Comparison of ENCODE assay signal across 9 cellular contexts in genomic region chr19:604355-604754, GRCh38. TPM values are rescaled to one million over a fixed set of nuclear protein-coding genes. Genes with fewer than 3 reads are reported as not detected.
DNase-seq lines count a peak whose midpoint lies in the region; ATAC-seq and FAIRE-seq lines count a peak whose summit lies in the region.
"Had no signal": no experiment of that assay in that cellular context is flagged by ENCODE, and none has a peak within 500 bp of the region (broad histone marks: within the 10 kb centered on the region; RNA-seq: fewer than 3 reads in every experiment).

No MANE protein-coding gene starts in this region.

- H3K27ac Mint-ChIP-seq in activated CD8-positive, alpha-beta T cell treated with anti-CD3 and anti-CD28 coated beads, Interleukin-2, amount 10 ng/mL, durations not matched to agents 7 days and 5 days, result no peak overlapping the region
- H3K27ac Mint-ChIP-seq in naive B cell, result no peak overlapping the region

- H3K9me2 ChIP-seq in Karpas-422 (replicated peaks; ENCODE audit: insufficient read depth, low read length), result no peaks in the 10 kb centered on the region

- no peaks in the 10 kb centered on the region for H3K27me3 ChIP-seq in Karpas-422 (ENCODE audit: low read length)

- no peak overlapping the region for H2AFZ ChIP-seq in Karpas-422 (ENCODE audit: low read length)

- no peak overlapping the region for H3K4me2 ChIP-seq in Karpas-422 (ENCODE audit: low read depth, low read length, poor library complexity, severe bottlenecking)

- no peak overlapping the region for H3K9ac ChIP-seq in Karpas-422 (ENCODE audit: low read length)

- peaks cover under 1% of the 10 kb centered on the region for H3K4me1 Mint-ChIP-seq in activated CD8-positive, alpha-beta T cell treated with anti-CD3 and anti-CD28 coated beads, Interleukin-2, amount 10 ng/mL, durations not matched to agents 7 days and 5 days (ENCODE audit: low read depth)
- peaks cover 0 to 4% (median 0%) of the 10 kb centered on the region in 3 donors for H3K4me1 Mint-ChIP-seq in naive B cell

- H3K27me3 Mint-ChIP-seq in activated CD8-positive, alpha-beta T cell treated with anti-CD3 and anti-CD28 coated beads, Interleukin-2, amount 10 ng/mL, durations not matched to agents 7 days and 5 days (ENCODE audit: low read depth), result no peaks in the 10 kb centered on the region
- H3K27me3 Mint-ChIP-seq in naive B cell, result peaks cover 0 to 5% (median 0%) of the 10 kb centered on the region in 3 donors

- no peak overlapping the region for H3K27ac ChIP-seq in Karpas-422 (ENCODE audit: low read length)

- DNase-seq in ELF-1 (ENCODE audit: low read depth, low spot score), result peak; percentile 32
- DNase-seq in Karpas-422, result peak; percentile 88
- DNase-seq in activated CD8-positive, alpha-beta T cell treated with anti-CD3 and anti-CD28 coated beads, Interleukin-2, amount 10 ng/mL, durations not matched to agents 7 days and 5 days, result peak; percentile 57
- no peak for DNase-seq in naive B cell
- no peak for DNase-seq in cardiac septum (ENCODE audit: low spot score)
- DNase-seq in midbrain (lab: John Stamatoyannopoulos, UW), result no peak
- no peak for DNase-seq in putamen (ENCODE audit: low spot score)
- no peak for DNase-seq in frontal cortex (ENCODE audit: low spot score in 2 of 2)
- DNase-seq: DMS153 had no signal

- no peaks in the 10 kb centered on the region for H3K36me3 Mint-ChIP-seq in activated CD8-positive, alpha-beta T cell treated with anti-CD3 and anti-CD28 coated beads, Interleukin-2, amount 10 ng/mL, durations not matched to agents 7 days and 5 days (ENCODE audit: low read depth)
- H3K36me3 Mint-ChIP-seq in naive B cell, result peaks cover 0 to 10% of the 10 kb centered on the region in 2 donors

- intact Hi-C loops in cardiac septum (cut with DNase I), result no loop called here

- ATAC-seq in activated CD8-positive, alpha-beta T cell treated with anti-CD3 and anti-CD28 coated beads, Interleukin-2, amount 10 ng/mL, durations not matched to agents 7 days and 5 days, result peak; percentile 63
- ATAC-seq in naive B cell (ENCODE audit: low read depth in 2 of 2), result peak; percentile 21 to 53

- no peaks in the 10 kb centered on the region for H3K9me3 Mint-ChIP-seq in activated CD8-positive, alpha-beta T cell treated with anti-CD3 and anti-CD28 coated beads, Interleukin-2, amount 10 ng/mL, durations not matched to agents 7 days and 5 days (ENCODE audit: insufficient read depth)
- peaks cover 0 to 6% (median 0%) of the 10 kb centered on the region in 7 donors for H3K9me3 Mint-ChIP-seq in naive B cell

- no peaks in the 10 kb centered on the region for H3K36me3 ChIP-seq in Karpas-422 (ENCODE audit: insufficient read depth, low read length)

- POLR2A ChIA-PET in activated CD8-positive, alpha-beta T cell treated with anti-CD3 and anti-CD28 coated beads, Interleukin-2, amount 10 ng/mL, durations not matched to agents 7 days and 5 days (lab: Charles Lee), result no interaction called here

- no peak overlapping the region for H3K4me3 ChIP-seq in Karpas-422 (ENCODE audit: low read length)

- H3K4me1 ChIP-seq in Karpas-422 (ENCODE audit: low read length), result no peaks in the 10 kb centered on the region

- FAIRE-seq in frontal cortex (lab: Jason Lieb, UNC), result no peak

- H3K79me2 ChIP-seq in Karpas-422 (ENCODE audit: low read length), result no peaks in the 10 kb centered on the region

- H3K9me3 ChIP-seq in Karpas-422 (ENCODE audit: low read length), result peaks cover 7% of the 10 kb centered on the region; the same call in 1 of the 2 replicates

- no peak overlapping the region for H3K4me3 Mint-ChIP-seq in activated CD8-positive, alpha-beta T cell treated with anti-CD3 and anti-CD28 coated beads, Interleukin-2, amount 10 ng/mL, durations not matched to agents 7 days and 5 days
- peak overlapping the region in 1 of 8 donors; percentile 16 for H3K4me3 Mint-ChIP-seq in naive B cell

- CTCF ChIA-PET in activated CD8-positive, alpha-beta T cell treated with anti-CD3 and anti-CD28 coated beads, Interleukin-2, amount 10 ng/mL, durations not matched to agents 7 days and 5 days (lab: Charles Lee), result no interaction called here

- H4K20me1 ChIP-seq in Karpas-422 (ENCODE audit: insufficient read depth, low read depth, low read length), result no peaks in the 10 kb centered on the region

RNA-seq across cellular contexts. Expression of gene HCN2, which starts 14.7 kb away (rescaled TPM):
- not detected in 2 replicates for total RNA-seq in Karpas-422 (2014; rRNA removed; shearing (Covaris generic); ENCODE audit: low replicate concordance)
- total RNA-seq in activated CD8-positive, alpha-beta T cell treated with anti-CD3 and anti-CD28 coated beads, Interleukin-2, amount 10 ng/mL, durations not matched to agents 7 days and 5 days, result 1 to 10 TPM in 1 of 2 experiments, under 1 TPM in 1; 0.84 to 1.3 TPM
- not detected for polyA plus RNA-seq in naive B cell (ENCODE audit: low read depth in 6 of 6)
- total RNA-seq in cardiac septum (12.0 TPM), frontal cortex (6.1 TPM)

RNA-seq across cellular contexts. Expression of gene POLRMT, which starts 29.0 kb away (rescaled TPM):
- total RNA-seq in Karpas-422 (2014; rRNA removed; shearing (Covaris generic); ENCODE audit: low replicate concordance), result 51.5 and 60.6 TPM in 2 replicates
- 10 to 100 TPM; 50.6 to 51.0 TPM for total RNA-seq in activated CD8-positive, alpha-beta T cell treated with anti-CD3 and anti-CD28 coated beads, Interleukin-2, amount 10 ng/mL, durations not matched to agents 7 days and 5 days
- polyA plus RNA-seq in naive B cell (ENCODE audit: low read depth in 6 of 6), result 10 to 100 TPM; 12.1 to 56.8 (median 34.4) TPM
- total RNA-seq in cardiac septum (37.3 TPM), frontal cortex (15.9 TPM)

RNA-seq across cellular contexts. Expression of gene BSG, which starts 32.0 kb away (rescaled TPM):
- 124 and 186 TPM in 2 replicates for total RNA-seq in Karpas-422 (2014; rRNA removed; shearing (Covaris generic); ENCODE audit: low replicate concordance)
- 100 to 1,000 TPM; 207 to 217 TPM for total RNA-seq in activated CD8-positive, alpha-beta T cell treated with anti-CD3 and anti-CD28 coated beads, Interleukin-2, amount 10 ng/mL, durations not matched to agents 7 days and 5 days
- polyA plus RNA-seq in naive B cell (ENCODE audit: low read depth in 6 of 6), result 100 to 1,000 TPM; 205 to 270 (median 235) TPM
- total RNA-seq in cardiac septum, result 1,183 TPM
- total RNA-seq in frontal cortex, result 114 TPM

RNA-seq across cellular contexts. Expression of gene FGF22, which starts 35.3 kb away (rescaled TPM):
- total RNA-seq in Karpas-422 (2014; rRNA removed; shearing (Covaris generic); ENCODE audit: low replicate concordance), result not detected in 2 replicates
- total RNA-seq in activated CD8-positive, alpha-beta T cell treated with anti-CD3 and anti-CD28 coated beads, Interleukin-2, amount 10 ng/mL, durations not matched to agents 7 days and 5 days, result not detected
- polyA plus RNA-seq in naive B cell (ENCODE audit: low read depth in 6 of 6), result not detected
- total RNA-seq in cardiac septum (not detected), frontal cortex (under 0.01 TPM)

RNA-seq across cellular contexts. Expression of gene RNF126, which starts 58.7 kb away (rescaled TPM):
- 36.5 and 66.5 TPM in 2 replicates for total RNA-seq in Karpas-422 (2014; rRNA removed; shearing (Covaris generic); ENCODE audit: low replicate concordance)
- 10 to 100 TPM; 71.3 to 78.4 TPM for total RNA-seq in activated CD8-positive, alpha-beta T cell treated with anti-CD3 and anti-CD28 coated beads, Interleukin-2, amount 10 ng/mL, durations not matched to agents 7 days and 5 days
- 10 to 100 TPM; 51.0 to 72.4 (median 59.1) TPM for polyA plus RNA-seq in naive B cell (ENCODE audit: low read depth in 6 of 6)
- total RNA-seq in cardiac septum, result 31.4 TPM
- 17.5 TPM for total RNA-seq in frontal cortex

Comparison
In these comparisons a context has a peak if more than half of its experiments do, and no peak if none do; other contexts are left out.
1. DNase-seq: peak in ELF-1 (single experiment), Karpas-422 (single experiment) and activated CD8-positive, alpha-beta T cell treated with anti-CD3 and anti-CD28 coated beads, Interleukin-2, amount 10 ng/mL, durations not matched to agents 7 days and 5 days (single experiment); none in naive B cell (single experiment), cardiac septum (single experiment), midbrain (single experiment), putamen (single experiment) and frontal cortex (0 of 2).